8 cellular contexts compared by ENCODE assay signal in the genomic region with DNA sequence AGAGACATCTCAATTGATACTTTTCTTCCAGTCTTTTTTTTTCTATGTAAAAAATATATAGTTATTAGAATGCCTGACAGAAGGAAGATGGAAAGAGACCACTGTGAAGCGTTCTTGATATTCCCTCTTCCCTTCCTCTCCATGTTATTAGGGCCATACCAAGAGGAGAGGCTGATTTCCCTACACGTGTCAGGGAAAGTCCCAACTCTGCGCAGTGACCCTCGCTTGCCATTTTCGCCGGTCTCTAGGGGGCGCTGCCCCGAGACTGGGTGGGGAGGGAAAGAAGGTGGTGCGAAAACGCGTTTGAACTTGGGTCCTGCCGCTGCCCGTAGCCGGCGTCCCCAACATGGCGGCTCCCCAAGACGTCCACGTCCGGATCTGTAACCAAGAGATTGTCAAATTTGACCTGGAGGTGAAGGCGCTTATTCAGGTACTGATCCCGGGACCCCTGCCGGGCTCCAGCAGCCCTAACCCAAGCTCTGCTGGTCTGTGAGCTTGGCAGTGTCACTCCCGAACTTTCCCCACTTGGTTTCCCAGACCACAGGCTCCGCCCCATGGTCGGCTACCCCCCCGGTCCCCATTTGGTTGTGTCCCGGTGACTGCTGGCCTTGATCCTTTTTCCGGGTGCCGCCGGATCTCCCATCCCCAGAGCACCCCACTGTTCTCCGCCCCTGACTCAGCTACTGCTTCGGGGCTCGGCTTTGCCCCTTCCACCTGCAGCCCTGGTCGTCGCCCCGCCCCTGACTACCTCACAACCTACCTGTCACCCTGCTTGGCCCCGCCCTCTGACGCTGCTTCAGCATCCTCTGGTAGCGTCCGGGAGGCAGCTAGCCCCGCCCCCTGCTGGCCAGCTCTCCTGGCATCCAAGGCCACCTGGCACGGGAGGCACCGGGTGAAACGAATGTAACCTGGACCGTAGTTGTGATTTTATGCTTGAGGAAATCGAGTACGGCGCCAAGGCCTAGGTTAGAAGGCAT. TPM values are rescaled to one million over a fixed set of nuclear protein-coding genes. Genes with fewer than 3 reads are reported as not detected.
DNase-seq lines count a peak whose midpoint lies in the region; ATAC-seq and TF ChIP-seq lines count a peak whose summit lies in the region.

TSS of gene BNIP1 (plus strand) at position 332 of the 977 bp plus-strand sequence. CDS start at position 347, 15 bp downstream.

- H3K9ac ChIP-seq in OCI-LY3 (ENCODE audit: low read length), result peak within 1 kb of the TSS; percentile 77

- peak; percentile 91 for ATAC-seq in GM21526 (IDR thresholded peaks at IDR 0.05; ENCODE audit: low FRiP score, unreplicated experiment)

- peaks cover 10% of the 10 kb centered on the region for H3K4me1 ChIP-seq in OCI-LY3 (ENCODE audit: low read length)

- no peaks in the 10 kb centered on the region for H3K4me1 Mint-ChIP-seq in endothelial cell (ENCODE audit: unreplicated experiment)
- peaks cover 10% of the 10 kb centered on the region for H3K4me1 Mint-ChIP-seq in mesothelial cell of epicardium

- H3K27ac Mint-ChIP-seq in endothelial cell (ENCODE audit: unreplicated experiment) (peak within 1 kb of the TSS; percentile 92), mesothelial cell of epicardium (peak within 1 kb of the TSS; percentile 99)

- H3K4me2 ChIP-seq in OCI-LY3 (ENCODE audit: low read length), result peak within 1 kb of the TSS; percentile 94

- H3K79me2 ChIP-seq in OCI-LY3 (ENCODE audit: low read length), result peaks cover 8% of the 10 kb centered on the region

- DNase-seq in DMS 273 treated with DMSO at 0.1 percent for 48 hours (lab: John Stamatoyannopoulos, UW) (peak; percentile 71), HuH-7.5 (ENCODE audit: low spot score) (peak; percentile 91), endothelial cell (ENCODE audit: low spot score) (peak; percentile 99), mesothelial cell of epicardium (ENCODE audit: low spot score in 2 of 2, unreplicated experiment in 2 of 2) (peak; percentile 96 to 98)
- DNase-seq in activated CD8-positive, alpha-beta memory T cell treated with anti-CD3 and anti-CD28 coated beads, Interleukin-2, amount 50 U/mL, for 48 hours, result peak; percentile 99
- DNase-seq in stimulated activated CD8-positive, alpha-beta memory T cell treated with anti-CD3 and anti-CD28 coated beads, Interleukin-15, amount 100 ng/mL, for 48 hours (ENCODE audit: low read depth in 2 of 2), result peak; percentile 89 to 92

- H3K36me3 Mint-ChIP-seq in endothelial cell (ENCODE audit: low read depth, unreplicated experiment) (peaks cover 11% of the 10 kb centered on the region), mesothelial cell of epicardium (peaks cover 13% of the 10 kb centered on the region)

- H2AFZ ChIP-seq in OCI-LY3 (ENCODE audit: low read depth, low read length), result peak within 1 kb of the TSS; percentile 92

- peak within 1 kb of the TSS; percentile 64 for H3K27ac ChIP-seq in OCI-LY3 (ENCODE audit: low read length)

- H3K4me3 ChIP-seq in OCI-LY3 (ENCODE audit: low read length), result peak within 1 kb of the TSS; percentile 92

- no peaks in the 10 kb centered on the region for H3K27me3 ChIP-seq in OCI-LY3 (ENCODE audit: low read depth, low read length)

- H3K9me3 Mint-ChIP-seq in endothelial cell (ENCODE audit: unreplicated experiment) (no peaks in the 10 kb centered on the region), mesothelial cell of epicardium (peaks cover 4% of the 10 kb centered on the region)

- no peaks in the 10 kb centered on the region for H3K9me3 ChIP-seq in OCI-LY3 (ENCODE audit: insufficient read depth, low read length)

- TF ChIP-seq CTCF in OCI-LY3 (IDR thresholded peaks at IDR 0.05; ENCODE audit: low read depth, low read length) (peak; percentile 73), endothelial cell (IDR thresholded peaks at IDR 0.05; ENCODE audit: unreplicated experiment) (peak; percentile 77), mesothelial cell of epicardium (IDR thresholded peaks at IDR 0.05; ENCODE audit: unreplicated experiment) (peak; percentile 81)

- H4K20me1 ChIP-seq in OCI-LY3 (ENCODE audit: insufficient read depth, low read length), result no peaks in the 10 kb centered on the region

- peaks cover 13% of the 10 kb centered on the region for H3K36me3 ChIP-seq in OCI-LY3 (replicated peaks; ENCODE audit: low read depth, low read length)

- H3K27me3 Mint-ChIP-seq in endothelial cell (ENCODE audit: unreplicated experiment) (peaks cover 2% of the 10 kb centered on the region), mesothelial cell of epicardium (ENCODE audit: low read depth) (no peaks in the 10 kb centered on the region)

- H3K4me3 Mint-ChIP-seq in endothelial cell (ENCODE audit: unreplicated experiment) (peak within 1 kb of the TSS; percentile 98), mesothelial cell of epicardium (peak within 1 kb of the TSS; percentile 97)

RNA-seq across cellular contexts. Expression of gene BNIP1, which starts in this region (rescaled TPM):
- 10.3 TPM for total RNA-seq in endothelial cell (ENCODE audit: unreplicated experiment)
- total RNA-seq in mesothelial cell of epicardium, result 10.8 to 12.2 TPM (median 11.2 TPM) in 3 replicates

Comparison
In these comparisons a context has a peak if more than half of its experiments do, and no peak if none do; other contexts are left out.
1. Peak in every context shown above with its lines: DNase-seq, ATAC-seq, H3K4me3 ChIP-seq and H3K27ac ChIP-seq.